Comparison of ENCODE assay signal across 1 cellular context in genomic region chr1:93348104-93348780, GRCh38.
TF ChIP-seq lines count a peak whose summit lies in the region.

No MANE protein-coding gene starts in this region.

TF ChIP-seq in HepG2, 621 proteins besides CTCF, POLR2A, EP300 and RAD21 (continued from another document):
- TF ChIP-seq NFKB2 (CRISPR knock-in tag; IDR thresholded peaks at IDR 0.05; ENCODE audit: borderline replicate concordance) (no peak), AGO2 (optimal IDR thresholded peaks at IDR 0.05; ENCODE audit: low read depth, low read length) (no peak), ZNF891 (CRISPR knock-in tag; IDR thresholded peaks at IDR 0.05) (no peak), PHF21A (CRISPR knock-in tag; IDR thresholded peaks at IDR 0.05) (no peak)
- TF ChIP-seq, protein P1, sequence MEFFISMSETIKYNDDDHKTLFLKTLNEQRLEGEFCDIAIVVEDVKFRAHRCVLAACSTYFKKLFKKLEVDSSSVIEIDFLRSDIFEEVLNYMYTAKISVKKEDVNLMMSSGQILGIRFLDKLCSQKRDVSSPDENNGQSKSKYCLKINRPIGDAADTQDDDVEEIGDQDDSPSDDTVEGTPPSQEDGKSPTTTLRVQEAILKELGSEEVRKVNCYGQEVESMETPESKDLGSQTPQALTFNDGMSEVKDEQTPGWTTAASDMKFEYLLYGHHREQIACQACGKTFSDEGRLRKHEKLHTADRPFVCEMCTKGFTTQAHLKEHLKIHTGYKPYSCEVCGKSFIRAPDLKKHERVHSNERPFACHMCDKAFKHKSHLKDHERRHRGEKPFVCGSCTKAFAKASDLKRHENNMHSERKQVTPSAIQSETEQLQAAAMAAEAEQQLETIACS (CRISPR knock-in tag; IDR thresholded peaks at IDR 0.05), result no peak
TF ChIP-seq in HepG2: peak in this region for 0.
